ENCODE assay signal across 29 cellular contexts in the genomic region with DNA sequence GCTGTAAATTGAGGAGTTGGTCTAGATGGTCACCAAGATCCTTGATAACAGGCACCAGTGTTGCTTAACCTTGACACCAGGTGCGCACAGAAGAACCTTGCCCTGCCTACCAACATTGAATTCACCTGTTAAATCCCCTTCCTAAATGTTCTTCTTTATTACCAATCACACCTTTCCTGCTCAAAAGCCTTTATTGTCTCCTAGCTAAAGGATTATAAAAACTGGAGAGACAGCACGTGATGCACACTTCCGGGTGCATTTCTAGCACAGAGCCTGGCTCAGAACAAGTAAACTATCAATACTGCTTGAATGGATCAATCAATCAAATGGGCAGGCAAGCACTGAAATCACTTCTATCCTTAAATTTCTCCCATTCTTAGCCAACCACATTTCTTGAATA.
"Had no signal": no experiment of that assay in that cellular context is flagged by ENCODE, and none has a peak within 500 bp of the region (broad histone marks: within the 10 kb centered on the region; RNA-seq: fewer than 3 reads in every experiment).

No MANE protein-coding gene starts in this region.

- FAIRE-seq: astrocyte, bronchial epithelial cell, frontal cortex had no signal

- ATAC-seq: activated naive CD4-positive, alpha-beta T cell treated with anti-CD3 and anti-CD28 coated beads, Interleukin-2, amount 50 U/mL, for 72 hours; activated T-cell treated with anti-CD3 and anti-CD28 coated beads, Interleukin-2, amount 50 U/mL, for 72 hours; esophagus mucosa had no signal

- H3K4me3 ChIP-seq: coronary artery, dorsolateral prefrontal cortex had no signal

- H3K27ac ChIP-seq: brain microvascular endothelial cell, coronary artery, dorsolateral prefrontal cortex had no signal

- DNase-seq: activated CD4-positive, alpha-beta memory T cell treated with anti-CD3 and anti-CD28 coated beads, Interleukin-2, amount 10 ng/mL, durations not matched to agents 7 days and 5 days; activated CD4-positive, alpha-beta T cell treated with anti-CD3 and anti-CD28 coated beads for 1 hour; activated CD4-positive, alpha-beta T cell treated with anti-CD3 and anti-CD28 coated beads for 4 hours; activated CD4-positive, alpha-beta T cell treated with anti-CD3 and anti-CD28 coated beads, Interleukin-2, amount 10 ng/mL, durations not matched to agents 7 days and 5 days; activated CD4-positive, alpha-beta T cell treated with anti-CD3 and anti-CD28 coated beads, Interleukin-2, amount 50 U/mL, for 4 hours; activated CD8-positive, alpha-beta memory T cell treated with anti-CD3 and anti-CD28 coated beads, Interleukin-2, amount 50 U/mL, for 48 hours; activated gamma-delta T cell; activated naive CD4-positive, alpha-beta T cell; activated naive CD4-positive, alpha-beta T cell treated with anti-CD3 and anti-CD28 coated beads, Interleukin-2, amount 10 ng/mL, durations not matched to agents 7 days and 5 days; activated naive CD8-positive, alpha-beta T cell treated with anti-CD3 and anti-CD28 coated beads, Interleukin-2, amount 10 ng/mL, durations not matched to agents 7 days and 5 days; activated T-cell treated with anti-CD3 and anti-CD28 coated beads for 4 hours; activated T-cell treated with anti-CD3 and anti-CD28 coated beads, Interleukin-2, amount 50 U/mL, for 24 hours; activated T-cell treated with anti-CD3 and anti-CD28 coated beads, Interleukin-2, amount 50 U/mL, for 72 hours; anterior cingulate cortex; brain microvascular endothelial cell; central memory CD4-positive, alpha-beta T cell; cerebellar nuclear complex; dorsolateral prefrontal cortex; effector memory CD4-positive, alpha-beta T cell; endodermal cell; foreskin fibroblast; glutamatergic neuron; T-helper 2 cell had no signal

- H3K27me3 ChIP-seq: brain microvascular endothelial cell had no signal
